26 cellular contexts compared by ENCODE assay signal in the genomic region with DNA sequence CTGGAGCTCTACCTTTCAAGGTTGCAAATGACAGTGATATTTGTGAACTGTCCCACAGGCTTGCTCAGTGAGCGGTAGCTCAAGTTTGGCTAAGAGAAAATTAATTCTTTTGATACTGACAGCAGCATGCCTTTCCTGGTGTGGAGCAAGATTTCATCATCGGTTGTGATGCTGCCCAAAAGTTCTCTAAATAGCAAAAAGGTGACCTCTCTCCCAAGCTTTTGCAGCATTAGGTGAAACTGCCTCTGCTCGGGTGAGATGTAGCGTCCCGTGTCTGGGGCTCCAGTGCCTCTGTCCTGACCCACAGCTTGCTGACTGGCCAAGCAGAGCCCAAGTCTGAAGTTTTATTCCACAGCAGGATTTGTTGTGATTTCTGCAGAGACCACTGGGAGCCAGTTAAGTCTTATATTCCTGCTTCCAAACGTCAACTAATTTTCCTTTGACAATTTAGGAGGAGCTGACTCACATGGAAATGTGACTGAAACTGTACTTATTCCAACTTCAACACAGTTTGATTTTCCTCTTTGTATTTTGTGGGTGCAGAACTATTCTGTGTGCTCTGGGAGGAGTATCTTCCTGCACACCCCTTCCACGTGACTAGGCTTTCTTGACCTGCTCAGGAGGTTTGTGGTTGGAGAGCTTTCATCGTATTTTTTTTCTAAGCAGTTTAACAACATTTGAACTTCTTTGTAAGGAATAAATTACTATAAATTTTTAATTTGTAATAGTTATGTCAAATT. TPM values are rescaled to one million over a fixed set of nuclear protein-coding genes. Genes with fewer than 3 reads are reported as not detected.
DNase-seq lines count a peak whose midpoint lies in the region; ATAC-seq and TF ChIP-seq lines count a peak whose summit lies in the region.
"Had no signal": no experiment of that assay in that cellular context is flagged by ENCODE, and none has a peak within 500 bp of the region (broad histone marks: within the 10 kb centered on the region; RNA-seq: fewer than 3 reads in every experiment).

No MANE protein-coding gene starts in this region.

- peaks cover 5% of the 10 kb centered on the region; the same call in 2 of the 3 replicates for H3K4me1 Mint-ChIP-seq in GM23338

- H3K36me3 Mint-ChIP-seq in GM23338 (ENCODE audit: low read depth), result no peaks in the 10 kb centered on the region; the same call in 2 of the 3 replicates
- H3K36me3 Mint-ChIP-seq: activated naive CD8-positive, alpha-beta T cell treated with anti-CD3 and anti-CD28 coated beads for 36 hours; naive B cell; WTC11 had no signal

- no peaks in the 10 kb centered on the region for H3K9me2 ChIP-seq in GM23338 (ENCODE audit: insufficient read depth)

- peaks cover 0 to 92% (median 54%) of the 10 kb centered on the region in 9 donors for H3K4me1 ChIP-seq in heart right ventricle
- peaks cover 32% of the 10 kb centered on the region for H3K4me1 ChIP-seq in mammary epithelial cell (ENCODE audit: insufficient read depth, low read length)
- H3K4me1 ChIP-seq in mesenchymal stem cell (ENCODE audit: control insufficient read depth, insufficient read depth, low read depth, low read length), result peaks cover 9% of the 10 kb centered on the region
- H3K4me1 ChIP-seq in tibial artery, result peaks cover 0 to 86% (median 59%) of the 10 kb centered on the region in 4 donors
- H3K4me1 ChIP-seq in GM23338 (ENCODE audit: insufficient read depth), result no peaks in the 10 kb centered on the region
- H3K4me1 ChIP-seq: HAP-1 had no signal

- no peak overlapping the region for H3K23ac ChIP-seq in mesenchymal stem cell (ENCODE audit: low read length in 2 of 2)

- no peak overlapping the region for H4K91ac ChIP-seq in mesenchymal stem cell (ENCODE audit: low read length)

- H3K79me2 ChIP-seq in mammary epithelial cell (ENCODE audit: insufficient read depth, low read length) (no peaks in the 10 kb centered on the region), GM23338 (replicated peaks; ENCODE audit: insufficient read depth) (no peaks in the 10 kb centered on the region)

- no peak overlapping the region for H3K14ac ChIP-seq in mesenchymal stem cell (ENCODE audit: low read length in 2 of 2)

- H3K36me3 ChIP-seq in heart right ventricle (peaks cover 0 to 25% (median 0%) of the 10 kb centered on the region in 9 donors), mammary epithelial cell (ENCODE audit: insufficient read depth, low read length) (no peaks in the 10 kb centered on the region), mesenchymal stem cell (ENCODE audit: control insufficient read depth in 1 of 2, insufficient read depth in 2 of 2, low read depth in 1 of 2, low read length in 2 of 2) (peaks cover 0 to 8% of the 10 kb centered on the region in 2 experiments), tibial artery (peaks cover 6 to 16% (median 13%) of the 10 kb centered on the region in 3 donors), GM23338 (ENCODE audit: insufficient read depth) (no peaks in the 10 kb centered on the region)
- H3K36me3 ChIP-seq: HAP-1, ovary had no signal

- H3K4me2 ChIP-seq in mammary epithelial cell (ENCODE audit: insufficient read depth, low read depth, low read length) (peak overlapping the region; percentile 21), mesenchymal stem cell (ENCODE audit: low read length, poor library complexity, severe bottlenecking) (no peak overlapping the region), GM23338 (no peak overlapping the region)

- H2BK15ac ChIP-seq in mesenchymal stem cell (ENCODE audit: low read depth, poor library complexity, severe bottlenecking), result no peak overlapping the region

- no peak overlapping the region for H2AK5ac ChIP-seq in mesenchymal stem cell (ENCODE audit: low read length, severe bottlenecking)

- H3K9ac ChIP-seq in mammary epithelial cell (ENCODE audit: insufficient read depth, low read length), result no peak overlapping the region
- H3K9ac ChIP-seq in mesenchymal stem cell (ENCODE audit: low read length), result peak overlapping the region; percentile 34

- no peak overlapping the region for H3K4ac ChIP-seq in mesenchymal stem cell (ENCODE audit: low read depth in 1 of 2, low read length in 2 of 2)

- peaks cover 28% of the 10 kb centered on the region for H3K27me3 Mint-ChIP-seq in GM23338 (ENCODE audit: insufficient read depth, low read depth, poor library complexity)

- dilution Hi-C loops in mammary epithelial cell (cut with HindIII; ENCODE audit: low sequenced_read_pairs), result no loop called here

- H3K9me3 Mint-ChIP-seq in GM23338, result no peaks in the 10 kb centered on the region; the same call in 2 of the 3 replicates
- H3K9me3 Mint-ChIP-seq: activated naive CD8-positive, alpha-beta T cell treated with anti-CD3 and anti-CD28 coated beads for 36 hours; activated T-cell treated with anti-CD3 and anti-CD28 coated beads, Interleukin-2, amount 50 U/mL, for 72 hours; naive B cell; T-helper 2 cell treated with Interferon-gamma antibody and Interleukin-4, amounts not matched to agents 5 μg/mL and 100 μg/mL, for 36 hours; WTC11 had no signal

- H2BK12ac ChIP-seq in mesenchymal stem cell (ENCODE audit: low read length in 2 of 2), result no peak overlapping the region

- no peak overlapping the region for H3K18ac ChIP-seq in mesenchymal stem cell (ENCODE audit: low read depth in 1 of 2, low read length in 2 of 2)

- H3K9me3 ChIP-seq in heart right ventricle (no peaks in the 10 kb centered on the region), mammary epithelial cell (replicated peaks; ENCODE audit: insufficient read depth, low read length) (no peaks in the 10 kb centered on the region), mesenchymal stem cell (ENCODE audit: control insufficient read depth, low read length) (no peaks in the 10 kb centered on the region), tibial artery (no peaks in the 10 kb centered on the region)
- H3K9me3 ChIP-seq: HAP-1, ovary had no signal

- no peaks in the 10 kb centered on the region for H4K20me1 ChIP-seq in mammary epithelial cell (ENCODE audit: insufficient read depth, low read length)
- peaks cover 5% of the 10 kb centered on the region; the same call in 1 of the 2 replicates for H4K20me1 ChIP-seq in GM23338 (replicated peaks; ENCODE audit: insufficient read depth)

- H2BK5ac ChIP-seq in mesenchymal stem cell (ENCODE audit: low read depth, low read length, poor library complexity, severe bottlenecking), result no peak overlapping the region

- DNase-seq in heart right ventricle, result no peak
- no peak for DNase-seq in Right ventricle myocardium superior
- no peak for DNase-seq in mammary epithelial cell
- no peak for DNase-seq in mesenchymal stem cell
- peak in 1 of 2 donors; percentile 77 for DNase-seq in tibial artery
- no peak for DNase-seq in NCI-H1436 treated with DMSO at 0.1 percent for 48 hours (lab: John Stamatoyannopoulos, UW)
- DNase-seq in GM23338 (ENCODE audit: low spot score), result no peak
- DNase-seq in left colon, result no peak
- DNase-seq: activated CD8-positive, alpha-beta memory T cell treated with anti-CD3 and anti-CD28 coated beads for 24 hours; activated naive CD8-positive, alpha-beta T cell treated with anti-CD3 and anti-CD28 coated beads for 36 hours; activated T-cell treated with anti-CD3 and anti-CD28 coated beads, Interleukin-2, amount 50 U/mL, for 72 hours; DMS 273 treated with DMSO at 0.1 percent for 48 hours; GF-D8; glutamatergic neuron; naive B cell; NCI-H146; NCI-H774; ovary; PC-3 had no signal

- 0 out of 2 replicates have a peak, but pooled peaks cover 9% of the 10 kb centered on the region for H3F3A ChIP-seq in GM23338 (replicated peaks; ENCODE audit: low read depth)

- peaks cover 4% of the 10 kb centered on the region for H3K79me1 ChIP-seq in mesenchymal stem cell (replicated peaks; ENCODE audit: low read length, poor library complexity, severe bottlenecking)

- no peak overlapping the region for H3K4me3 Mint-ChIP-seq in GM23338
- H3K4me3 Mint-ChIP-seq: activated naive CD8-positive, alpha-beta T cell treated with anti-CD3 and anti-CD28 coated beads for 36 hours; activated T-cell treated with anti-CD3 and anti-CD28 coated beads, Interleukin-2, amount 50 U/mL, for 72 hours; naive B cell; T-helper 2 cell treated with Interferon-gamma antibody and Interleukin-4, amounts not matched to agents 5 μg/mL and 100 μg/mL, for 36 hours; WTC11 had no signal

- CTCF ChIA-PET in mammary epithelial cell (lab: Charles Lee; ENCODE audit: low non-redundant PET), result no interaction called here

- intact Hi-C loops in heart right ventricle (cut with DNase I) (loop anchor here in 1 of 10 donors (5.0 kb wide), 1 partner anchor 62 kb away; no protein-coding TSS in a partner anchor), Right ventricle myocardium superior (cut with DNase I) (no loop called here), mammary epithelial cell (cut with micrococcal nuclease) (no loop called here), tibial artery (cut with DNase I; ENCODE audit: low total_unique reads) (no loop called here), left colon (cut with DNase I, micrococcal nuclease) (no loop called here)

- H2AFZ ChIP-seq in mammary epithelial cell (ENCODE audit: low read depth, low read length), result peak overlapping the region; percentile 90
- no peak overlapping the region for H2AFZ ChIP-seq in mesenchymal stem cell (ENCODE audit: low read depth, low read length)
- no peak overlapping the region for H2AFZ ChIP-seq in GM23338

- in situ Hi-C loops in mammary epithelial cell (cut with MboI; ENCODE audit: low sequenced_read_pairs in 2 of 2), result no loop called here

- BruUV-seq in mammary epithelial cell (replicated peaks; lab: Mats Ljungman, UMichigan), result no TSS peak

- 39 to 51% methylated on average over 8 of the region's 8 CpGs for WGBS in heart right ventricle, 2 donors
- WGBS in mammary epithelial cell (ENCODE audit: low coverage, missing lambda C conversion rate), result 13% methylated on average over 8 of the region's 8 CpGs
- 92% methylated on average over 6 of the region's 8 CpGs for WGBS in mesenchymal stem cell

- no peak for TF ChIP-seq CTCF in heart right ventricle (IDR thresholded peaks at IDR 0.05)
- no peak for TF ChIP-seq CTCF in mammary epithelial cell (conservative IDR thresholded peaks at IDR 0.05 in 1 of 2, IDR thresholded peaks at IDR 0.05 in 1 of 2; ENCODE audit: extremely low read depth in 1 of 2, insufficient read depth in 1 of 2, low read depth in 1 of 2, low read length in 2 of 2)
- TF ChIP-seq CTCF in tibial artery (IDR thresholded peaks at IDR 0.05), result no peak
- TF ChIP-seq CTCF in GM23338 (conservative IDR thresholded peaks at IDR 0.05; ENCODE audit: low read depth in 2 of 2), result no peak

- no peak overlapping the region for H2BK120ac ChIP-seq in mesenchymal stem cell (ENCODE audit: low read depth, low read length)

- ATAC-seq in heart right ventricle (no peak), Right ventricle myocardium superior (ENCODE audit: poor library complexity) (no peak), GM23338 (no peak), left colon (no peak)
- ATAC-seq: activated T-cell treated with anti-CD3 and anti-CD28 coated beads, Interleukin-2, amount 50 U/mL, for 72 hours; PC-3; WTC11 had no signal

- peak overlapping the region in 8 of 10 donors; percentile 44 to 95 (median 79) for H3K27ac ChIP-seq in heart right ventricle
- H3K27ac ChIP-seq in mammary epithelial cell (ENCODE audit: insufficient read depth, low read depth, low read length), result no peak overlapping the region
- no peak overlapping the region for H3K27ac ChIP-seq in mesenchymal stem cell (ENCODE audit: low read length, poor library complexity, severe bottlenecking)
- peak overlapping the region; percentile 97 for H3K27ac ChIP-seq in tibial artery
- H3K27ac ChIP-seq in GM23338 (ENCODE audit: low read depth), result no peak overlapping the region
- H3K27ac ChIP-seq: C4-2B, epithelial cell of prostate, ovary had no signal

- peaks cover 0 to 19% (median 0%) of the 10 kb centered on the region in 7 donors for H3K27me3 ChIP-seq in heart right ventricle
- H3K27me3 ChIP-seq in mammary epithelial cell (ENCODE audit: insufficient read depth, low read length), result no peaks in the 10 kb centered on the region
- no peaks in the 10 kb centered on the region for H3K27me3 ChIP-seq in mesenchymal stem cell (ENCODE audit: control insufficient read depth in 1 of 2, insufficient read depth in 1 of 2, low read length in 2 of 2)
- H3K27me3 ChIP-seq in tibial artery, result no peaks in the 10 kb centered on the region
- peaks cover 28% of the 10 kb centered on the region for H3K27me3 ChIP-seq in GM23338 (ENCODE audit: insufficient read depth)
- H3K27me3 ChIP-seq: dorsolateral prefrontal cortex, ovary had no signal

- H4K8ac ChIP-seq in mesenchymal stem cell (ENCODE audit: low read length), result no peak overlapping the region

- H3K4me3 ChIP-seq in heart right ventricle (peak overlapping the region in 2 of 10 donors; percentile 5 to 9), mammary epithelial cell (replicated peaks in 1 of 3; ENCODE audit: insufficient read depth in 1 of 3, low read depth in 2 of 3, low read length in 3 of 3) (no peak overlapping the region), mesenchymal stem cell (ENCODE audit: insufficient read depth in 1 of 2, low read depth in 1 of 2, low read length in 2 of 2) (peak overlapping the region in 1 of 2 experiments; percentile 7), tibial artery (peak overlapping the region; percentile 86 to 92), GM23338 (no peak overlapping the region)
- H3K4me3 ChIP-seq: HAP-1, lung, ovary had no signal

- no peak overlapping the region for H3K27ac Mint-ChIP-seq in GM23338
- H3K27ac Mint-ChIP-seq: activated naive CD8-positive, alpha-beta T cell treated with anti-CD3 and anti-CD28 coated beads for 36 hours; activated T-cell treated with anti-CD3 and anti-CD28 coated beads, Interleukin-2, amount 50 U/mL, for 72 hours; naive B cell; T-helper 2 cell treated with Interferon-gamma antibody and Interleukin-4, amounts not matched to agents 5 μg/mL and 100 μg/mL, for 36 hours; WTC11 had no signal

RNA-seq across cellular contexts. Expression of gene SYNM, which starts 5.9 kb away (rescaled TPM):
- total RNA-seq in heart right ventricle (100 to 1,000 TPM; 256 to 456 (median 357) TPM), Right ventricle myocardium superior (295 TPM), mammary epithelial cell (1 to 10 TPM in 1 of 2 donors, under 1 TPM in 1; 0.82 to 4.3 TPM), left colon (10 to 100 TPM in 1 of 2 donors, 1 to 10 TPM in 1; 5.2 to 96.5 TPM)
- polyA plus RNA-seq in heart right ventricle (100 to 1,000 TPM in 1 of 2 donors, 10 to 100 TPM in 1; 59.4 to 103 TPM), mammary epithelial cell (0.31 TPM), GM23338 (2016; fragmentation: Nextera tagmentation; extraction: Ambion mirVana) (0.73 and 0.74 TPM in 2 replicates)
- polyA minus RNA-seq in mammary epithelial cell, result 4.4 TPM
- 6.0 TPM for polyA plus RNA-seq in mesenchymal stem cell (2013, experiment 1 of 2)
- polyA plus RNA-seq in mesenchymal stem cell (2013, experiment 2 of 2), result 5.7 TPM
- total RNA-seq in GM23338 (2014; rRNA removed; shearing (Covaris generic)), result 2.9 and 3.5 TPM in 2 replicates

Comparison
In these comparisons a context has a peak if more than half of its experiments do, and no peak if none do; other contexts are left out.
1. H3K27ac ChIP-seq: peak in heart right ventricle (8 of 10) and tibial artery (2 of 2); none in mammary epithelial cell (single experiment), mesenchymal stem cell (single experiment) and GM23338 (single experiment).
2. H3K4me3 ChIP-seq: peak in tibial artery (2 of 2); none in mammary epithelial cell (0 of 3) and GM23338 (single experiment).